18 cellular contexts compared by ENCODE assay signal in the genomic region with DNA sequence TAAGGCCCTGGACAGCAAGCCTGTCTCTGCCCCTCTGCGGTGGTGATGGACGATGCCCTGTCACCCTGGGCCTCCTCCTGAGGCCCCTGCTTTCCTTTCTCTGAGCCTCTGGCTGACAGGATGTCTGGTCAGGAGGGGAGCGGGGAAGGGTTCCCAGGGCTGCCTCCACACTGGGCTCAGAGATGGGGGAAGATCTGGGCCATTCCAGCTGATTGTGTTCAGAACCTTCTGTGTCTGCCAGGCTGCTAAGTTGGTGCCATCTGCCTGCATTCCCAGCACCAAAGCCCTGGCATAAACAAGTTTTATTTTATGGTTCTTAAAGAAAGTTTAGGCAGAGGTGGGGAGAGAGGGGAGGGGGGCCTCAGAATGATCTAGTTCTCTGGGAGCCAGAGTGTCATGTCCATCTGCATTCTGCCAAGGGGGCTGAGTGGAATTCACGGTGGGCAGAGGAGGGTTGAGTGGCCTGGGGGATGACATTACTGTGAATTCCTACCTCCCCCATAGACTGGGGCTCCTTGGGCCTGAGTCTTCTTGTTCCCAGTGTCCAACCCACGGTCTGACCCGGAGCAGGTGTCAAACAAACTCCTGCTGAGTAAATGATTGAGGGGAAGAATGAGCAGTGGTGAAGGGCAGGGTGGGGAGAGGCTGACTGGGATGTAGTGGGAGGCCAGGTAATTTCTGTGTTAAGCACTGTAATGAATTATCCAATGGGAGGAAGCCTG.
DNase-seq lines count a peak whose midpoint lies in the region; ATAC-seq, FAIRE-seq and TF ChIP-seq lines count a peak whose summit lies in the region.
"Had no signal": no experiment of that assay in that cellular context is flagged by ENCODE, and none has a peak within 500 bp of the region (broad histone marks: within the 10 kb centered on the region; RNA-seq: fewer than 3 reads in every experiment).

No MANE protein-coding gene starts in this region.

- H3K27me3 ChIP-seq in HUES6 (ENCODE audit: control insufficient read depth, insufficient read depth, low read length) (no peaks in the 10 kb centered on the region), HepG2 (ENCODE audit: control insufficient read depth in 1 of 2, insufficient read depth in 2 of 2, low read length in 2 of 2) (peaks cover 0 to 3% of the 10 kb centered on the region in 2 experiments; a peak in 1 of 5 replicates)

- peak overlapping the region; percentile 6 for H3K9ac ChIP-seq in HUES6 (ENCODE audit: low read length)
- no peak overlapping the region for H3K9ac ChIP-seq in HepG2 (ENCODE audit: insufficient read depth, low read depth, low read length)

- no peak overlapping the region for H2AFZ ChIP-seq in HepG2 (ENCODE audit: low read length)

- DNase-seq in Ammon's horn (ENCODE audit: low spot score) (peak; percentile 25), left kidney (ENCODE audit: low read depth, low spot score) (peak; percentile 72), occipital lobe (lab: John Stamatoyannopoulos, UW) (peak; percentile 25), erythroblast (lab: John Stamatoyannopoulos, UW) (no peak), HepG2 (ENCODE audit: low spot score) (no peak), DMS 273 (lab: John Stamatoyannopoulos, UW; ENCODE audit: unreplicated experiment) (no peak)
- DNase-seq: ACHN; Calu3; CD4-positive, alpha-beta memory T cell; DMS 273 treated with DMSO at 0.1 percent for 48 hours; DMS53; DND-41; EL; GOT3; H7 had no signal

- H3K27ac ChIP-seq in HUES6 (ENCODE audit: low read depth, low read length) (no peak overlapping the region), HepG2 (ENCODE audit: extremely low read length, insufficient read depth, low read length) (no peak overlapping the region)

- in situ Hi-C loops in HepG2 (cut with HindIII; ENCODE audit: extremely low pct_ligation_motif_present, low pct_unique_long_range_greater_than_20kb) = no loop called here

- no peaks in the 10 kb centered on the region for H3K9me3 ChIP-seq in HUES6 (ENCODE audit: control insufficient read depth, insufficient read depth, low read depth, low read length)
- no peaks in the 10 kb centered on the region for H3K9me3 ChIP-seq in HepG2 (ENCODE audit: low read length)

- BruUV-seq in HepG2 (replicated peaks; lab: Mats Ljungman, UMichigan) = no TSS peak

- CTCF ChIA-PET in HepG2 (lab: Yijun Ruan, JAX; ENCODE audit: low intra/inter-chr PET ratio, low total read pairs) = no interaction called here

- no peak for FAIRE-seq in HepG2 (lab: Jason Lieb, UNC)
- FAIRE-seq: GM12878 had no signal

- H4K20me1 ChIP-seq in HepG2 (ENCODE audit: insufficient read depth, low read length) = no peaks in the 10 kb centered on the region

- H3K4me1 ChIP-seq in HUES6 (ENCODE audit: control insufficient read depth, insufficient read depth, low read length) (no peaks in the 10 kb centered on the region), HepG2 (ENCODE audit: insufficient read depth, low read length) (no peaks in the 10 kb centered on the region)

- H3K36me3 ChIP-seq in HUES6 (ENCODE audit: control insufficient read depth, insufficient read depth, low read length) (no peaks in the 10 kb centered on the region), HepG2 (replicated peaks in 1 of 2; ENCODE audit: control insufficient read depth in 1 of 2, insufficient read depth in 2 of 2, low read length in 2 of 2) (no peaks in the 10 kb centered on the region)

- no peaks in the 10 kb centered on the region for H3K79me2 ChIP-seq in HepG2 (ENCODE audit: insufficient read depth, low read length)

- no peak overlapping the region for H3K4me2 ChIP-seq in HepG2 (ENCODE audit: low read depth, low read length)

- WGBS in HepG2 (ENCODE audit: low lambda C conversion rate) = 0% methylated on average over 3 of the region's 6 CpGs

- ATAC-seq in HepG2 = no peak
- ATAC-seq: GM12878, HCT116 had no signal

- POLR2A ChIA-PET in HepG2 (lab: Yijun Ruan, JAX) = no interaction called here

- TF ChIP-seq POLR2A in erythroblast (IDR thresholded peaks at IDR 0.05; ENCODE audit: low read length) (no peak), HepG2 (IDR thresholded peaks at IDR 0.05; ENCODE audit: insufficient read depth in 1 of 2, low read depth in 2 of 2, low read length in 2 of 2) (no peak)

- H3K4me3 ChIP-seq in HUES6 (ENCODE audit: low read depth, low read length) = no peak overlapping the region
- H3K4me3 ChIP-seq in HepG2 (replicated peaks in 1 of 3; ENCODE audit: insufficient read depth in 1 of 3, low read depth in 2 of 3, low read length in 3 of 3) = no peak overlapping the region
- H3K4me3 ChIP-seq: GM12878 had no signal

- no peak for TF ChIP-seq RAD21 in HepG2 (CRISPR knock-in tag; IDR thresholded peaks at IDR 0.05)

- intact Hi-C loops in HepG2 (cut with micrococcal nuclease; ENCODE audit: unreplicated experiment) = no loop called here

- TF ChIP-seq CTCF in HepG2 (CRISPR knock-in tag; IDR thresholded peaks at IDR 0.05) = no peak

- TF ChIP-seq EP300 in HepG2 (IDR thresholded peaks at IDR 0.05; ENCODE audit: low read depth in 2 of 2, low read length in 2 of 2) = no peak
- TF ChIP-seq EP300 in HepG2 (CRISPR knock-in tag; IDR thresholded peaks at IDR 0.05; ENCODE audit: borderline replicate concordance) = no peak

TF ChIP-seq in HepG2, 621 proteins besides CTCF, POLR2A, EP300 and RAD21 (continues in another document):
- TF ChIP-seq HES4 (CRISPR knock-in tag; IDR thresholded peaks at IDR 0.05; ENCODE audit: borderline replicate concordance) (no peak), ZNF496 (CRISPR knock-in tag; IDR thresholded peaks at IDR 0.05; ENCODE audit: insufficient replicate concordance) (no peak), ZFP37 (CRISPR knock-in tag; IDR thresholded peaks at IDR 0.05; ENCODE audit: borderline replicate concordance) (no peak), ZBTB8A (CRISPR knock-in tag; IDR thresholded peaks at IDR 0.05; ENCODE audit: borderline replicate concordance, low read depth) (no peak), ZNF232 (CRISPR knock-in tag; IDR thresholded peaks at IDR 0.05; ENCODE audit: borderline replicate concordance) (no peak), ZNF713 (CRISPR knock-in tag; IDR thresholded peaks at IDR 0.05) (no peak), TBL1XR1 (IDR thresholded peaks at IDR 0.05; ENCODE audit: borderline replicate concordance, low read length, partially characterized antibody) (no peak), ZNF446 (CRISPR knock-in tag; IDR thresholded peaks at IDR 0.05) (no peak), GABPA (IDR thresholded peaks at IDR 0.05; ENCODE audit: low read depth, low read length) (no peak), GABPA (CRISPR knock-in tag; IDR thresholded peaks at IDR 0.05; ENCODE audit: low read depth) (no peak), ZNF124 (CRISPR knock-in tag; IDR thresholded peaks at IDR 0.05) (no peak), TBP (CRISPR knock-in tag; IDR thresholded peaks at IDR 0.05) (no peak), HOXD1 (CRISPR knock-in tag; IDR thresholded peaks at IDR 0.05) (no peak)
- TF ChIP-seq, protein P1, sequence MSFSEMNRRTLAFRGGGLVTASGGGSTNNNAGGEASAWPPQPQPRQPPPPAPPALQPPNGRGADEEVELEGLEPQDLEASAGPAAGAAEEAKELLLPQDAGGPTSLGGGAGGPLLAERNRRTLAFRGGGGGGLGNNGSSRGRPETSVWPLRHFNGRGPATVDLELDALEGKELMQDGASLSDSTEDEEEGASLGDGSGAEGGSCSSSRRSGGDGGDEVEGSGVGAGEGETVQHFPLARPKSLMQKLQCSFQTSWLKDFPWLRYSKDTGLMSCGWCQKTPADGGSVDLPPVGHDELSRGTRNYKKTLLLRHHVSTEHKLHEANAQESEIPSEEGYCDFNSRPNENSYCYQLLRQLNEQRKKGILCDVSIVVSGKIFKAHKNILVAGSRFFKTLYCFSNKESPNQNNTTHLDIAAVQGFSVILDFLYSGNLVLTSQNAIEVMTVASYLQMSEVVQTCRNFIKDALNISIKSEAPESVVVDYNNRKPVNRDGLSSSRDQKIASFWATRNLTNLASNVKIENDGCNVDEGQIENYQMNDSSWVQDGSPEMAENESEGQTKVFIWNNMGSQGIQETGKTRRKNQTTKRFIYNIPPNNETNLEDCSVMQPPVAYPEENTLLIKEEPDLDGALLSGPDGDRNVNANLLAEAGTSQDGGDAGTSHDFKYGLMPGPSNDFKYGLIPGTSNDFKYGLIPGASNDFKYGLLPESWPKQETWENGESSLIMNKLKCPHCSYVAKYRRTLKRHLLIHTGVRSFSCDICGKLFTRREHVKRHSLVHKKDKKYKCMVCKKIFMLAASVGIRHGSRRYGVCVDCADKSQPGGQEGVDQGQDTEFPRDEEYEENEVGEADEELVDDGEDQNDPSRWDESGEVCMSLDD (CRISPR knock-in tag; IDR thresholded peaks at IDR 0.05; ENCODE audit: borderline replicate concordance) = no peak
- TF ChIP-seq, protein P2, sequence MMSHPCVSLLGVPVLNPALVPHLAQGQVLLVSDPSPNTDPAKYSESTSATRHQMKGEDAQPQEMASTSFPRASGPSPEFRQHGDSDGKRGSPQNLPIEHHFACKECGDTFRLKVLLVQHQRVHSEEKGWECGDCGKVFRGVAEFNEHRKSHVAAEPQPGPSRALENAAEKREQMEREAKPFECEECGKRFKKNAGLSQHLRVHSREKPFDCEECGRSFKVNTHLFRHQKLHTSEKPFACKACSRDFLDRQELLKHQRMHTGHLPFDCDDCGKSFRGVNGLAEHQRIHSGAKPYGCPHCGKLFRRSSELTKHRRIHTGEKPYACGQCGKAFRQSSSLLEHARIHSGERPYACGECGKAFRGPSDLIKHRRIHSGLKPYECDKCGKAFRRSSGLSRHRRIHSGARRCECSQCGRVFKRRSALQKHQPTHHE (CRISPR knock-in tag; IDR thresholded peaks at IDR 0.05; ENCODE audit: borderline replicate concordance) = no peak
- TF ChIP-seq, protein P3, sequence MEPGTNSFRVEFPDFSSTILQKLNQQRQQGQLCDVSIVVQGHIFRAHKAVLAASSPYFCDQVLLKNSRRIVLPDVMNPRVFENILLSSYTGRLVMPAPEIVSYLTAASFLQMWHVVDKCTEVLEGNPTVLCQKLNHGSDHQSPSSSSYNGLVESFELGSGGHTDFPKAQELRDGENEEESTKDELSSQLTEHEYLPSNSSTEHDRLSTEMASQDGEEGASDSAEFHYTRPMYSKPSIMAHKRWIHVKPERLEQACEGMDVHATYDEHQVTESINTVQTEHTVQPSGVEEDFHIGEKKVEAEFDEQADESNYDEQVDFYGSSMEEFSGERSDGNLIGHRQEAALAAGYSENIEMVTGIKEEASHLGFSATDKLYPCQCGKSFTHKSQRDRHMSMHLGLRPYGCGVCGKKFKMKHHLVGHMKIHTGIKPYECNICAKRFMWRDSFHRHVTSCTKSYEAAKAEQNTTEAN (CRISPR knock-in tag; conservative IDR thresholded peaks at IDR 0.05) = no peak

Comparison
In these comparisons a context has a peak if more than half of its experiments do, and no peak if none do; other contexts are left out.
1. DNase-seq: peak in Ammon's horn (single experiment), left kidney (single experiment) and occipital lobe (single experiment); none in erythroblast (0 of 2), HepG2 (single experiment) and DMS 273 (single experiment).